In genomic region chr12:1517734-1518485, GRCh38 we compare ENCODE assay signal across 19 cellular contexts.
DNase-seq lines count a peak whose midpoint lies in the region; ATAC-seq and TF ChIP-seq lines count a peak whose summit lies in the region.
"Had no signal": no experiment of that assay in that cellular context is flagged by ENCODE, and none has a peak within 500 bp of the region (broad histone marks: within the 10 kb centered on the region; RNA-seq: fewer than 3 reads in every experiment).

No MANE protein-coding gene starts in this region.

- H2AFZ ChIP-seq in HCT116 (ENCODE audit: low read depth, low read length, poor library complexity, severe bottlenecking) (no peak overlapping the region), osteoblast (ENCODE audit: low read length) (no peak overlapping the region)

- POLR2A ChIA-PET in HCT116 (lab: Charles Lee) (no interaction called here), RWPE1 (lab: Yijun Ruan, JAX; ENCODE audit: low non-redundant PET) (no interaction called here)

- BruUV-seq in HCT116 (replicated peaks; lab: Mats Ljungman, UMichigan) = no TSS peak

- H3K9ac ChIP-seq in HCT116 (ENCODE audit: low read length) = no peak overlapping the region

- RAD21 ChIA-PET in HCT116 (lab: Charles Lee; ENCODE audit: low non-redundant PET in 1 of 2, low total read pairs in 2 of 2, uncharacterized antibody in 2 of 2, unreplicated experiment in 2 of 2) = interaction anchor here in 1 of 2 experiments (0.9 kb wide), 1 partner anchor 65 kb away, joined by 6 read pairs; no protein-coding TSS in a partner anchor

- CTCF ChIA-PET in HCT116 (lab: Charles Lee) (interaction anchor here (0.6 to 1.5 kb wide), 3 partner anchors 65 to 400 kb away, joined by 3 read pairs; no protein-coding TSS in a partner anchor), RWPE1 (lab: Yijun Ruan, JAX) (interaction anchor here (0.6 to 0.7 kb wide), 4 partner anchors 14 to 1117 kb away, joined by 3 read pairs; partner anchors contain the start of gene CCDC77)

- TF ChIP-seq POLR2A in HCT116 (IDR thresholded peaks at IDR 0.05; ENCODE audit: borderline replicate concordance, extremely low read depth, insufficient read depth, insufficient read length) = no peak

- H3K9me2 ChIP-seq in HCT116 (ENCODE audit: insufficient read depth) = no peaks in the 10 kb centered on the region

- peaks cover 16 to 18% of the 10 kb centered on the region in 2 experiments for H3K4me1 ChIP-seq in HCT116 (ENCODE audit: control insufficient read depth in 1 of 2, insufficient read depth in 2 of 2, low read length in 2 of 2)
- peaks cover 26% of the 10 kb centered on the region for H3K4me1 ChIP-seq in osteoblast (ENCODE audit: insufficient read depth, low read length)

- no peak for DNase-seq in HCT116 (ENCODE audit: low read depth, low spot score)
- no peak for DNase-seq in RWPE1 (ENCODE audit: low spot score)
- no peak for DNase-seq in epithelial cell of prostate (ENCODE audit: low read depth, low spot score)
- no peak for DNase-seq in osteoblast (ENCODE audit: insufficient read length, low spot score, missing footprints)
- DNase-seq in occipital lobe (lab: John Stamatoyannopoulos, UW) = no peak
- no peak for DNase-seq in NOMO-1 treated with DMSO at 0.1 percent for 48 hours (lab: John Stamatoyannopoulos, UW; ENCODE audit: unreplicated experiment)
- no peak for DNase-seq in iPS-NIHi7 (ENCODE audit: extremely low spot score)
- DNase-seq: activated CD4-positive, alpha-beta T cell treated with anti-CD3 and anti-CD28 coated beads for 4 hours; activated T-cell treated with anti-CD3 and anti-CD28 coated beads for 4 hours; body of pancreas; NCI-H1436; NCI-H2107; NCI-H774; SHP77 treated with DMSO at 0.1 percent for 48 hours; stimulated activated naive B cell treated with anti-CD40 and anti-IgM and Interleukin-4, amounts not matched to agents 10 μg/mL and 1 μg/mL and 100 μg/mL, for 72 hours had no signal

- H3K4me3 ChIP-seq in HCT116 (replicated peaks in 1 of 2; ENCODE audit: low read depth in 1 of 2, low read length in 2 of 2) (no peak overlapping the region), osteoblast (ENCODE audit: insufficient read depth, low read length) (no peak overlapping the region)
- H3K4me3 ChIP-seq: body of pancreas, GM23338, lung had no signal

- peak overlapping the region; percentile 67; the same call in 1 of the 2 replicates for H3K4me2 ChIP-seq in HCT116 (ENCODE audit: low read length)
- H3K4me2 ChIP-seq in osteoblast (ENCODE audit: insufficient read depth, low read length) = peak overlapping the region; percentile 80
- H3K4me2 ChIP-seq: GM23338 had no signal

- ATAC-seq in HCT116 (no peak), HG03571 (IDR thresholded peaks at IDR 0.05; ENCODE audit: unreplicated experiment) (no peak)
- ATAC-seq: body of pancreas; stimulated activated naive B cell treated with anti-CD40 and anti-IgM and Interleukin-4, amounts not matched to agents 10 μg/mL and 1 μg/mL and 100 μg/mL, for 72 hours had no signal

- H3K9me3 ChIP-seq in HCT116 (ENCODE audit: control insufficient read depth in 1 of 2, insufficient read depth in 1 of 2, low read depth in 1 of 2, low read length in 2 of 2) (peaks cover 0 to 3% of the 10 kb centered on the region in 2 experiments; a peak in 1 of 4 replicates), osteoblast (ENCODE audit: low read depth, low read length) (no peaks in the 10 kb centered on the region)
- H3K9me3 ChIP-seq: body of pancreas had no signal

- intact Hi-C loops in HCT116 (cut with micrococcal nuclease) = no loop called here

- H3K27ac ChIP-seq in HCT116 (ENCODE audit: low read depth, low read length) = no peak overlapping the region
- H3K27ac ChIP-seq in RWPE1 = peak overlapping the region; percentile 83; the same call in 1 of the 2 replicates
- peak overlapping the region; percentile 78 for H3K27ac ChIP-seq in epithelial cell of prostate
- H3K27ac ChIP-seq in osteoblast (ENCODE audit: low read depth, low read length) = peak overlapping the region; percentile 70
- H3K27ac ChIP-seq: body of pancreas, C4-2B had no signal

- TF ChIP-seq RAD21 in HCT116 (IDR thresholded peaks at IDR 0.05; ENCODE audit: low read depth) = no peak

- TF ChIP-seq CTCF in HCT116 (IDR thresholded peaks at IDR 0.05 in 2 of 3, conservative IDR thresholded peaks at IDR 0.05 in 1 of 3; ENCODE audit: borderline replicate concordance in 1 of 3, insufficient read depth in 1 of 3, low read depth in 2 of 3, low read length in 2 of 3) = no peak
- TF ChIP-seq CTCF in RWPE1 (conservative IDR thresholded peaks at IDR 0.05; ENCODE audit: low read depth) = no peak
- TF ChIP-seq CTCF in osteoblast (IDR thresholded peaks at IDR 0.05; ENCODE audit: extremely low read depth, low read depth, low read length) = no peak

- peaks cover 10% of the 10 kb centered on the region; the same call in 1 of the 2 replicates for H3K27me3 ChIP-seq in HCT116 (ENCODE audit: insufficient read depth, low read length)
- no peaks in the 10 kb centered on the region for H3K27me3 ChIP-seq in osteoblast (ENCODE audit: insufficient read depth, low read length)
- H3K27me3 ChIP-seq: body of pancreas had no signal

- H3K79me2 ChIP-seq in HCT116 (ENCODE audit: insufficient read depth, low read length) (no peaks in the 10 kb centered on the region), osteoblast (ENCODE audit: insufficient read depth, low read length) (no peaks in the 10 kb centered on the region)

- H4K20me1 ChIP-seq in HCT116 (ENCODE audit: insufficient read depth) (no peaks in the 10 kb centered on the region), osteoblast (ENCODE audit: insufficient read depth, low read length) (no peaks in the 10 kb centered on the region)

- H3K36me3 ChIP-seq in HCT116 (ENCODE audit: control insufficient read depth in 1 of 2, insufficient read depth in 2 of 2, low read length in 2 of 2) (no peaks in the 10 kb centered on the region), osteoblast (ENCODE audit: insufficient read depth, low read length) (no peaks in the 10 kb centered on the region)

TF ChIP-seq in HCT116, 20 proteins besides CTCF, POLR2A, EP300 and RAD21:
- no peak for TF ChIP-seq SIN3A (IDR thresholded peaks at IDR 0.05; ENCODE audit: low read depth)
- no peak for TF ChIP-seq REST (IDR thresholded peaks at IDR 0.05; ENCODE audit: low read depth)
- TF ChIP-seq JUND (IDR thresholded peaks at IDR 0.05) = no peak
